Comparison of ENCODE assay signal across 1 cellular context in the genomic region with DNA sequence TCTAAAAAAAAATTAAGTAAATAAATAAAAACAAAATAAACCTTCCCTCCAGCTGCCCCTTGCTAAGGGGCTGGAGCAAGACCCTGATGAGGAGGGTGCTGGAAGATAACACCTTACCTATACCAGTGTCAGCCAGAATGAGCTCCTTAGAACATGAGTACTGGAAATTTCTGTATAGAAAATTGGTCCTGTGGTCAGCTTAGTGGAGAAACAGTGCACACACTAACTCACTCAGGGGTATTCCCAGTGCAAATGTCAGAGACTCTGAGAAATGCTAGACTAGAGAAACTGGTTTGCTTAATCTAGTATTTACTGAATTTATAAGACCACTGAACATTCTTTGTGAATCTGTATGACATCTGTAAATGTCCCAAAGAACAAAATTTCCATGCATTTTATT.
TF ChIP-seq lines count a peak whose summit lies in the region.

No MANE protein-coding gene starts in this region.

TF ChIP-seq in HepG2, 621 proteins besides CTCF, POLR2A, EP300 and RAD21:
- TF ChIP-seq, protein P1, sequence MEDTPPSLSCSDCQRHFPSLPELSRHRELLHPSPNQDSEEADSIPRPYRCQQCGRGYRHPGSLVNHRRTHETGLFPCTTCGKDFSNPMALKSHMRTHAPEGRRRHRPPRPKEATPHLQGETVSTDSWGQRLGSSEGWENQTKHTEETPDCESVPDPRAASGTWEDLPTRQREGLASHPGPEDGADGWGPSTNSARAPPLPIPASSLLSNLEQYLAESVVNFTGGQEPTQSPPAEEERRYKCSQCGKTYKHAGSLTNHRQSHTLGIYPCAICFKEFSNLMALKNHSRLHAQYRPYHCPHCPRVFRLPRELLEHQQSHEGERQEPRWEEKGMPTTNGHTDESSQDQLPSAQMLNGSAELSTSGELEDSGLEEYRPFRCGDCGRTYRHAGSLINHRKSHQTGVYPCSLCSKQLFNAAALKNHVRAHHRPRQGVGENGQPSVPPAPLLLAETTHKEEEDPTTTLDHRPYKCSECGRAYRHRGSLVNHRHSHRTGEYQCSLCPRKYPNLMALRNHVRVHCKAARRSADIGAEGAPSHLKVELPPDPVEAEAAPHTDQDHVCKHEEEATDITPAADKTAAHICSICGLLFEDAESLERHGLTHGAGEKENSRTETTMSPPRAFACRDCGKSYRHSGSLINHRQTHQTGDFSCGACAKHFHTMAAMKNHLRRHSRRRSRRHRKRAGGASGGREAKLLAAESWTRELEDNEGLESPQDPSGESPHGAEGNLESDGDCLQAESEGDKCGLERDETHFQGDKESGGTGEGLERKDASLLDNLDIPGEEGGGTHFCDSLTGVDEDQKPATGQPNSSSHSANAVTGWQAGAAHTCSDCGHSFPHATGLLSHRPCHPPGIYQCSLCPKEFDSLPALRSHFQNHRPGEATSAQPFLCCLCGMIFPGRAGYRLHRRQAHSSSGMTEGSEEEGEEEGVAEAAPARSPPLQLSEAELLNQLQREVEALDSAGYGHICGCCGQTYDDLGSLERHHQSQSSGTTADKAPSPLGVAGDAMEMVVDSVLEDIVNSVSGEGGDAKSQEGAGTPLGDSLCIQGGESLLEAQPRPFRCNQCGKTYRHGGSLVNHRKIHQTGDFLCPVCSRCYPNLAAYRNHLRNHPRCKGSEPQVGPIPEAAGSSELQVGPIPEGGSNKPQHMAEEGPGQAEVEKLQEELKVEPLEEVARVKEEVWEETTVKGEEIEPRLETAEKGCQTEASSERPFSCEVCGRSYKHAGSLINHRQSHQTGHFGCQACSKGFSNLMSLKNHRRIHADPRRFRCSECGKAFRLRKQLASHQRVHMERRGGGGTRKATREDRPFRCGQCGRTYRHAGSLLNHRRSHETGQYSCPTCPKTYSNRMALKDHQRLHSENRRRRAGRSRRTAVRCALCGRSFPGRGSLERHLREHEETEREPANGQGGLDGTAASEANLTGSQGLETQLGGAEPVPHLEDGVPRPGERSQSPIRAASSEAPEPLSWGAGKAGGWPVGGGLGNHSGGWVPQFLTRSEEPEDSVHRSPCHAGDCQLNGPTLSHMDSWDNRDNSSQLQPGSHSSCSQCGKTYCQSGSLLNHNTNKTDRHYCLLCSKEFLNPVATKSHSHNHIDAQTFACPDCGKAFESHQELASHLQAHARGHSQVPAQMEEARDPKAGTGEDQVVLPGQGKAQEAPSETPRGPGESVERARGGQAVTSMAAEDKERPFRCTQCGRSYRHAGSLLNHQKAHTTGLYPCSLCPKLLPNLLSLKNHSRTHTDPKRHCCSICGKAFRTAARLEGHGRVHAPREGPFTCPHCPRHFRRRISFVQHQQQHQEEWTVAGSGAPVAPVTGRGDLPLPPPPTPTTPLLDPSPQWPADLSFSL (CRISPR knock-in tag; IDR thresholded peaks at IDR 0.05) = no peak
- no peak for TF ChIP-seq CEBPG (CRISPR knock-in tag; IDR thresholded peaks at IDR 0.05)
- TF ChIP-seq, protein P2, sequence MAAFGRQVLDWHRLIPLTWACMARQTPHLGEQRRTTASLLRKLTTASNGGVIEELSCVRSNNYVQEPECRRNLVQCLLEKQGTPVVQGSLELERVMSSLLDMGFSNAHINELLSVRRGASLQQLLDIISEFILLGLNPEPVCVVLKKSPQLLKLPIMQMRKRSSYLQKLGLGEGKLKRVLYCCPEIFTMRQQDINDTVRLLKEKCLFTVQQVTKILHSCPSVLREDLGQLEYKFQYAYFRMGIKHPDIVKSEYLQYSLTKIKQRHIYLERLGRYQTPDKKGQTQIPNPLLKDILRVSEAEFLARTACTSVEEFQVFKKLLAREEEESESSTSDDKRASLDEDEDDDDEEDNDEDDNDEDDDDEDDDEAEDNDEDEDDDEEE (CRISPR knock-in tag; IDR thresholded peaks at IDR 0.05) = no peak
- no peak for TF ChIP-seq ZNF713 (CRISPR knock-in tag; IDR thresholded peaks at IDR 0.05)
- TF ChIP-seq ZNF138 (CRISPR knock-in tag; IDR thresholded peaks at IDR 0.05; ENCODE audit: low read depth) = no peak
- TF ChIP-seq NCOA5 (CRISPR knock-in tag; IDR thresholded peaks at IDR 0.05) = no peak
- TF ChIP-seq, protein P3, sequence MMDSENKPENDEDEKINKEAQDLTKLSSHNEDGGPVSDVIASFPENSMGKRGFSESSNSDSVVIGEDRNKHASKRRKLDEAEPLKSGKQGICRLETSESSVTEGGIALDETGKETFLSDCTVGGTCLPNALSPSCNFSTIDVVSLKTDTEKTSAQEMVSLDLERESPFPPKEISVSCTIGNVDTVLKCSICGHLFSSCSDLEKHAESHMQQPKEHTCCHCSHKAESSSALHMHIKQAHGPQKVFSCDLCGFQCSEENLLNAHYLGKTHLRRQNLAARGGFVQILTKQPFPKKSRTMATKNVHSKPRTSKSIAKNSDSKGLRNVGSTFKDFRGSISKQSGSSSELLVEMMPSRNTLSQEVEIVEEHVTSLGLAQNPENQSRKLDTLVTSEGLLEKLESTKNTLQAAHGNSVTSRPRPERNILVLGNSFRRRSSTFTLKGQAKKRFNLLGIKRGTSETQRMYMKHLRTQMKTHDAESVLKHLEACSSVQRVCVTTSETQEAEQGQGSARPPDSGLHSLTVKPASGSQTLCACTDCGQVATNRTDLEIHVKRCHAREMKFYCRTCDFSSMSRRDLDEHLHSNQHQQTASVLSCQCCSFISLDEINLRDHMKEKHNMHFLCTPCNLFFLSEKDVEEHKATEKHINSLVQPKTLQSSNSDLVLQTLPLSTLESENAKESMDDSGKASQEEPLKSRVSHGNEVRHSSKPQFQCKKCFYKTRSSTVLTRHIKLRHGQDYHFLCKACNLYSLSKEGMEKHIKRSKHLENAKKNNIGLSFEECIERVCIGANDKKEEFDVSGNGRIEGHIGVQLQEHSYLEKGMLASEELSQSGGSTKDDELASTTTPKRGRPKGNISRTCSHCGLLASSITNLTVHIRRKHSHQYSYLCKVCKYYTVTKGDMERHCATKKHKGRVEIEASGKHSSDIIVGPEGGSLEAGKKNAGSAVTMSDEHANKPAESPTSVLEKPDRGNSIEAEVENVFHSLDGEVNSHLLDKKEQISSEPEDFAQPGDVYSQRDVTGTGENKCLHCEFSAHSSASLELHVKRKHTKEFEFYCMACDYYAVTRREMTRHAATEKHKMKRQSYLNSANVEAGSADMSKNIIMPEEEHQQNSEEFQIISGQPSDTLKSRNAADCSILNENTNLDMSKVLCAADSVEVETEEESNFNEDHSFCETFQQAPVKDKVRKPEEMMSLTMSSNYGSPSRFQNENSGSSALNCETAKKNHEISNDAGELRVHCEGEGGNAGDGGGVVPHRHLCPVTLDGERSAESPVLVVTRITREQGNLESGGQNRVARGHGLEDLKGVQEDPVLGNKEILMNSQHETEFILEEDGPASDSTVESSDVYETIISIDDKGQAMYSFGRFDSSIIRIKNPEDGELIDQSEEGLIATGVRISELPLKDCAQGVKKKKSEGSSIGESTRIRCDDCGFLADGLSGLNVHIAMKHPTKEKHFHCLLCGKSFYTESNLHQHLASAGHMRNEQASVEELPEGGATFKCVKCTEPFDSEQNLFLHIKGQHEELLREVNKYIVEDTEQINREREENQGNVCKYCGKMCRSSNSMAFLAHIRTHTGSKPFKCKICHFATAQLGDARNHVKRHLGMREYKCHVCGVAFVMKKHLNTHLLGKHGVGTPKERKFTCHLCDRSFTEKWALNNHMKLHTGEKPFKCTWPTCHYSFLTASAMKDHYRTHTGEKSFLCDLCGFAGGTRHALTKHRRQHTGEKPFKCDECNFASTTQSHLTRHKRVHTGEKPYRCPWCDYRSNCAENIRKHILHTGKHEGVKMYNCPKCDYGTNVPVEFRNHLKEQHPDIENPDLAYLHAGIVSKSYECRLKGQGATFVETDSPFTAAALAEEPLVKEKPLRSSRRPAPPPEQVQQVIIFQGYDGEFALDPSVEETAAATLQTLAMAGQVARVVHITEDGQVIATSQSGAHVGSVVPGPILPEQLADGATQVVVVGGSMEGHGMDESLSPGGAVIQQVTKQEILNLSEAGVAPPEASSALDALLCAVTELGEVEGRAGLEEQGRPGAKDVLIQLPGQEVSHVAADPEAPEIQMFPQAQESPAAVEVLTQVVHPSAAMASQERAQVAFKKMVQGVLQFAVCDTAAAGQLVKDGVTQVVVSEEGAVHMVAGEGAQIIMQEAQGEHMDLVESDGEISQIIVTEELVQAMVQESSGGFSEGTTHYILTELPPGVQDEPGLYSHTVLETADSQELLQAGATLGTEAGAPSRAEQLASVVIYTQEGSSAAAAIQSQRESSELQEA (CRISPR knock-in tag; IDR thresholded peaks at IDR 0.05; ENCODE audit: not compliant biosample characterization) = no peak
- no peak for TF ChIP-seq NPAS2 (CRISPR knock-in tag; IDR thresholded peaks at IDR 0.05; ENCODE audit: borderline replicate concordance)
TF ChIP-seq in HepG2: peak in this region for 0.
